11 cellular contexts compared by ENCODE assay signal in genomic region chr9:132404228-132404881, GRCh38. TPM values are rescaled to one million over a fixed set of nuclear protein-coding genes. Genes with fewer than 3 reads are reported as not detected.
DNase-seq lines count a peak whose midpoint lies in the region; ATAC-seq and TF ChIP-seq lines count a peak whose summit lies in the region.
"Had no signal": no experiment of that assay in that cellular context is flagged by ENCODE, and none has a peak within 500 bp of the region (broad histone marks: within the 10 kb centered on the region; RNA-seq: fewer than 3 reads in every experiment).

No MANE protein-coding gene starts in this region.

- POLR2A ChIA-PET in CD4-positive, alpha-beta T cell (lab: Charles Lee), result interaction anchor here (0.6 to 1.4 kb wide), 4 partner anchors 48 to 163 kb away, joined by 3 to 6 read pairs (median 4); partner anchors contain the start of gene SETX
- POLR2A ChIA-PET in activated CD8-positive, alpha-beta T cell treated with anti-CD3 and anti-CD28 coated beads, Interleukin-2, amount 10 ng/mL, durations not matched to agents 7 days and 5 days (lab: Charles Lee), result interaction anchor here (0.6 to 1.9 kb wide), 9 partner anchors 9 to 163 kb away, joined by 3 to 9 read pairs (median 3); partner anchors contain the start of gene SETX

- peaks cover 4% of the 10 kb centered on the region for H3K27me3 Mint-ChIP-seq in CD4-positive, alpha-beta T cell
- peaks cover 2% of the 10 kb centered on the region for H3K27me3 Mint-ChIP-seq in activated CD8-positive, alpha-beta T cell treated with anti-CD3 and anti-CD28 coated beads, Interleukin-2, amount 10 ng/mL, durations not matched to agents 7 days and 5 days (ENCODE audit: low read depth)
- no peaks in the 10 kb centered on the region for H3K27me3 Mint-ChIP-seq in memory B cell

- no peaks in the 10 kb centered on the region for H3K9me3 ChIP-seq in CD4-positive, alpha-beta T cell (ENCODE audit: control insufficient read depth, low read length)

- no peak for TF ChIP-seq CTCF in CD4-positive, alpha-beta T cell (IDR thresholded peaks at IDR 0.05)

- H3K4me1 Mint-ChIP-seq in CD4-positive, alpha-beta T cell (ENCODE audit: low read depth), result peaks cover 55% of the 10 kb centered on the region
- H3K4me1 Mint-ChIP-seq in activated CD8-positive, alpha-beta T cell treated with anti-CD3 and anti-CD28 coated beads, Interleukin-2, amount 10 ng/mL, durations not matched to agents 7 days and 5 days (ENCODE audit: low read depth), result peaks cover 40% of the 10 kb centered on the region
- H3K4me1 Mint-ChIP-seq in memory B cell, result peaks cover 24% of the 10 kb centered on the region

- peak overlapping the region; percentile 74 for H3K4me3 Mint-ChIP-seq in CD4-positive, alpha-beta T cell
- peak overlapping the region; percentile 95 for H3K4me3 Mint-ChIP-seq in activated CD8-positive, alpha-beta T cell treated with anti-CD3 and anti-CD28 coated beads, Interleukin-2, amount 10 ng/mL, durations not matched to agents 7 days and 5 days
- H3K4me3 Mint-ChIP-seq in memory B cell, result peak overlapping the region; percentile 6

- H3K9me3 Mint-ChIP-seq in CD4-positive, alpha-beta T cell, result no peaks in the 10 kb centered on the region
- no peaks in the 10 kb centered on the region for H3K9me3 Mint-ChIP-seq in activated CD8-positive, alpha-beta T cell treated with anti-CD3 and anti-CD28 coated beads, Interleukin-2, amount 10 ng/mL, durations not matched to agents 7 days and 5 days (ENCODE audit: insufficient read depth)
- H3K9me3 Mint-ChIP-seq in memory B cell, result no peaks in the 10 kb centered on the region

- peak in 1 of 10 experiments; percentile 5 for DNase-seq in CD4-positive, alpha-beta T cell
- DNase-seq in HT1080 (ENCODE audit: low read depth) (peak; percentile 10), memory B cell (ENCODE audit: low spot score in 2 of 2) (no peak), Right ventricle myocardium inferior (ENCODE audit: missing footprints) (no peak), DMS53 (lab: John Stamatoyannopoulos, UW) (no peak)
- DNase-seq in activated CD8-positive, alpha-beta T cell treated with anti-CD3 and anti-CD28 coated beads, Interleukin-2, amount 10 ng/mL, durations not matched to agents 7 days and 5 days, result peak; percentile 62
- DNase-seq: HCEC 1CT, posterior cingulate gyrus had no signal

- intact Hi-C loops in CD4-positive, alpha-beta T cell (cut with DNase I, micrococcal nuclease), result loop anchor here in 1 of 2 experiments (10.0 kb wide), 3 partner anchors 540 to 1280 kb away; partner anchors contain the start of genes MED22, NUP214, RPL7A and TSC1
- intact Hi-C loops in Right ventricle myocardium inferior (cut with DNase I), result no loop called here

- ATAC-seq in CD4-positive, alpha-beta T cell (ENCODE audit: poor library complexity), result peak; percentile 35
- ATAC-seq in activated CD8-positive, alpha-beta T cell treated with anti-CD3 and anti-CD28 coated beads, Interleukin-2, amount 10 ng/mL, durations not matched to agents 7 days and 5 days, result peak; percentile 64
- ATAC-seq in memory B cell (ENCODE audit: low read depth) (no peak), Right ventricle myocardium inferior (no peak), HG02852 (IDR thresholded peaks at IDR 0.05; ENCODE audit: unreplicated experiment) (no peak), HG02588 (IDR thresholded peaks at IDR 0.05; ENCODE audit: unreplicated experiment) (no peak)

- H3K27ac Mint-ChIP-seq in CD4-positive, alpha-beta T cell, result peak overlapping the region; percentile 67
- H3K27ac Mint-ChIP-seq in activated CD8-positive, alpha-beta T cell treated with anti-CD3 and anti-CD28 coated beads, Interleukin-2, amount 10 ng/mL, durations not matched to agents 7 days and 5 days, result peak overlapping the region; percentile 83
- H3K27ac Mint-ChIP-seq in memory B cell, result peak overlapping the region; percentile 4

- peak overlapping the region; percentile 26 for H3K27ac ChIP-seq in CD4-positive, alpha-beta T cell (ENCODE audit: low read depth, low read length)
- H3K27ac ChIP-seq: HL-60 had no signal

- peaks cover 55% of the 10 kb centered on the region for H3K36me3 Mint-ChIP-seq in CD4-positive, alpha-beta T cell (ENCODE audit: low read depth)
- peaks cover 44% of the 10 kb centered on the region for H3K36me3 Mint-ChIP-seq in activated CD8-positive, alpha-beta T cell treated with anti-CD3 and anti-CD28 coated beads, Interleukin-2, amount 10 ng/mL, durations not matched to agents 7 days and 5 days (ENCODE audit: low read depth)
- H3K36me3 Mint-ChIP-seq in memory B cell, result peaks cover 16% of the 10 kb centered on the region

- CTCF ChIA-PET in CD4-positive, alpha-beta T cell (lab: Charles Lee), result interaction anchor here (1.3 kb wide), 1 partner anchor 168 kb away, joined by 3 read pairs; no protein-coding TSS in a partner anchor
- CTCF ChIA-PET in activated CD8-positive, alpha-beta T cell treated with anti-CD3 and anti-CD28 coated beads, Interleukin-2, amount 10 ng/mL, durations not matched to agents 7 days and 5 days (lab: Charles Lee), result interaction anchor here (0.9 to 1.1 kb wide), 4 partner anchors 8 to 240 kb away, joined by 3 to 4 read pairs (median 3); no protein-coding TSS in a partner anchor

- no peaks in the 10 kb centered on the region for H3K27me3 ChIP-seq in CD4-positive, alpha-beta T cell (ENCODE audit: control insufficient read depth, insufficient read depth, low read length)

RNA-seq across cellular contexts. Expression of gene TTF1, which starts 2.3 kb away (rescaled TPM):
- 10 to 100 TPM; 12.4 to 12.8 TPM for total RNA-seq in CD4-positive, alpha-beta T cell
- 18.1 and 20.4 TPM in 2 replicates for total RNA-seq in HT1080 (2014; rRNA removed; shearing (Covaris generic))
- polyA plus RNA-seq in HT1080 (2015; cell fraction: cytosol; rRNA removed), result 17.6 and 22.4 TPM in 2 replicates
- 23.1 and 25.8 TPM in 2 replicates for polyA plus RNA-seq in HT1080 (2015; cell fraction: nucleus; rRNA removed)
- 10 to 100 TPM; 32.3 to 35.1 TPM for total RNA-seq in activated CD8-positive, alpha-beta T cell treated with anti-CD3 and anti-CD28 coated beads, Interleukin-2, amount 10 ng/mL, durations not matched to agents 7 days and 5 days
- total RNA-seq in Right ventricle myocardium inferior, result 17.2 TPM

RNA-seq across cellular contexts. Expression of gene CFAP77, which starts 5.7 kb away (rescaled TPM):
- not detected for total RNA-seq in CD4-positive, alpha-beta T cell
- total RNA-seq in HT1080 (2014; rRNA removed; shearing (Covaris generic)), result not detected in 2 replicates
- polyA plus RNA-seq in HT1080 (2015; cell fraction: cytosol; rRNA removed), result not detected in 2 replicates
- polyA plus RNA-seq in HT1080 (2015; cell fraction: nucleus; rRNA removed), result not detected in 2 replicates
- total RNA-seq in activated CD8-positive, alpha-beta T cell treated with anti-CD3 and anti-CD28 coated beads, Interleukin-2, amount 10 ng/mL, durations not matched to agents 7 days and 5 days, result not detected
- 2.9 TPM for total RNA-seq in Right ventricle myocardium inferior

RNA-seq across cellular contexts. Expression of gene SETX, which starts 49.6 kb away (rescaled TPM):
- total RNA-seq in CD4-positive, alpha-beta T cell, result 10 to 100 TPM; 36.1 to 37.7 TPM
- 16.1 and 17.9 TPM in 2 replicates for total RNA-seq in HT1080 (2014; rRNA removed; shearing (Covaris generic))
- polyA plus RNA-seq in HT1080 (2015; cell fraction: cytosol; rRNA removed), result 7.3 and 7.6 TPM in 2 replicates
- 19.2 and 20.8 TPM in 2 replicates for polyA plus RNA-seq in HT1080 (2015; cell fraction: nucleus; rRNA removed)
- total RNA-seq in activated CD8-positive, alpha-beta T cell treated with anti-CD3 and anti-CD28 coated beads, Interleukin-2, amount 10 ng/mL, durations not matched to agents 7 days and 5 days, result 10 to 100 TPM; 54.2 to 58.0 TPM
- total RNA-seq in Right ventricle myocardium inferior, result 20.5 TPM

Comparison
In these comparisons a context has a peak if more than half of its experiments do, and no peak if none do; other contexts are left out.
1. ATAC-seq: peak in CD4-positive, alpha-beta T cell (single experiment) and activated CD8-positive, alpha-beta T cell treated with anti-CD3 and anti-CD28 coated beads, Interleukin-2, amount 10 ng/mL, durations not matched to agents 7 days and 5 days (single experiment); none in memory B cell (single experiment), Right ventricle myocardium inferior (single experiment), HG02852 (single experiment) and HG02588 (single experiment).
2. DNase-seq: peak in HT1080 (single experiment) and activated CD8-positive, alpha-beta T cell treated with anti-CD3 and anti-CD28 coated beads, Interleukin-2, amount 10 ng/mL, durations not matched to agents 7 days and 5 days (single experiment); none in memory B cell (0 of 2), Right ventricle myocardium inferior (single experiment) and DMS53 (single experiment).
3. H3K27ac Mint-ChIP-seq: peak in every context shown above with its lines; median percentile 83 in activated CD8-positive, alpha-beta T cell treated with anti-CD3 and anti-CD28 coated beads, Interleukin-2, amount 10 ng/mL, durations not matched to agents 7 days and 5 days; 67 in CD4-positive, alpha-beta T cell; 4 in memory B cell.
4. H3K4me3 Mint-ChIP-seq: peak in every context shown above with its lines; median percentile 95 in activated CD8-positive, alpha-beta T cell treated with anti-CD3 and anti-CD28 coated beads, Interleukin-2, amount 10 ng/mL, durations not matched to agents 7 days and 5 days; 74 in CD4-positive, alpha-beta T cell; 6 in memory B cell.